8 cellular contexts compared by ENCODE assay signal in genomic region chr16:30394603-30395154, GRCh38. TPM values are rescaled to one million over a fixed set of nuclear protein-coding genes. Genes with fewer than 3 reads are reported as not detected.
A peak's percentile ranks its signal among the peaks of the same experiment; 100 is the strongest.
DNase-seq lines count a peak whose midpoint lies in the region; ATAC-seq and TF ChIP-seq lines count a peak whose summit lies in the region.

No MANE protein-coding gene starts in this region.

- H3K36me3 ChIP-seq in colonic mucosa: no peaks in the 10 kb centered on the region
- H3K36me3 ChIP-seq in mesodermal cell (ENCODE audit: control insufficient read depth, insufficient read depth, low read length): peaks cover 25% of the 10 kb centered on the region
- H3K36me3 ChIP-seq in vagina: no peaks in the 10 kb centered on the region

- peak overlapping the region; percentile 56 for H3K27ac ChIP-seq in CD4-positive, alpha-beta T cell (ENCODE audit: low read depth, low read length)
- H3K27ac ChIP-seq in colonic mucosa: peak overlapping the region; percentile 46
- H3K27ac ChIP-seq in mesodermal cell (ENCODE audit: low read depth, low read length, severe bottlenecking): peak overlapping the region; percentile 99
- H3K27ac ChIP-seq in vagina: peak overlapping the region; percentile 72

- no peaks in the 10 kb centered on the region for H3K9me3 Mint-ChIP-seq in CD4-positive, alpha-beta T cell

- POLR2A ChIA-PET in CD4-positive, alpha-beta T cell (lab: Charles Lee): interaction anchor here (0.6 to 9.0 kb wide), 8 partner anchors 13 to 341 kb away, joined by 3 to 147 read pairs (median 10); partner anchors contain the start of genes SEPTIN1, TBC1D10B and ZNF771

- no peak for ATAC-seq in CD4-positive, alpha-beta T cell (ENCODE audit: poor library complexity)

- CTCF ChIA-PET in CD4-positive, alpha-beta T cell (lab: Charles Lee): interaction anchor here (0.7 to 2.6 kb wide), 6 partner anchors 8 to 24 kb away, joined by 3 to 18 read pairs (median 6); partner anchors contain the start of genes SEPTIN1, TBC1D10B and ZNF771

- no peak for DNase-seq in CD4-positive, alpha-beta T cell
- DNase-seq in M059J (ENCODE audit: low read depth) (peak; percentile 43), colonic mucosa (no peak), vagina (ENCODE audit: extremely low spot score in 2 of 2) (no peak), NAMALWA (ENCODE audit: low spot score) (no peak), GM19238 (ENCODE audit: insufficient read length, low spot score) (no peak), NCI-H2081 treated with DMSO at 0.1 percent for 48 hours (lab: John Stamatoyannopoulos, UW) (no peak)

- H3K27ac Mint-ChIP-seq in CD4-positive, alpha-beta T cell: peak overlapping the region; percentile 57

- peaks cover 35% of the 10 kb centered on the region for H3K4me1 Mint-ChIP-seq in CD4-positive, alpha-beta T cell (ENCODE audit: low read depth)

- peaks cover 9% of the 10 kb centered on the region for H3K36me3 Mint-ChIP-seq in CD4-positive, alpha-beta T cell (ENCODE audit: low read depth)

- peak overlapping the region; percentile 90 for H3K4me3 Mint-ChIP-seq in CD4-positive, alpha-beta T cell

- H3K4me3 ChIP-seq in colonic mucosa: peak overlapping the region; percentile 85
- H3K4me3 ChIP-seq in mesodermal cell (ENCODE audit: extremely low read depth, insufficient read depth, low read length, poor library complexity, severe bottlenecking): peak overlapping the region; percentile 74
- peak overlapping the region; percentile 83 to 95 for H3K4me3 ChIP-seq in vagina

- no peaks in the 10 kb centered on the region for H3K9me3 ChIP-seq in CD4-positive, alpha-beta T cell (ENCODE audit: control insufficient read depth, low read length)
- H3K9me3 ChIP-seq in colonic mucosa (no peaks in the 10 kb centered on the region), mesodermal cell (ENCODE audit: control insufficient read depth, low read length) (no peaks in the 10 kb centered on the region), vagina (no peaks in the 10 kb centered on the region)

- TF ChIP-seq CTCF in CD4-positive, alpha-beta T cell (IDR thresholded peaks at IDR 0.05): no peak
- TF ChIP-seq CTCF in colonic mucosa (IDR thresholded peaks at IDR 0.05): no peak
- no peak for TF ChIP-seq CTCF in vagina (IDR thresholded peaks at IDR 0.05)

- no peaks in the 10 kb centered on the region for H3K27me3 Mint-ChIP-seq in CD4-positive, alpha-beta T cell

- peak overlapping the region; percentile 40 to 92 for H3K9ac ChIP-seq in colonic mucosa (ENCODE audit: low read depth in 2 of 2, low read length in 2 of 2)

- intact Hi-C loops in CD4-positive, alpha-beta T cell (cut with DNase I, micrococcal nuclease): loop anchor here in 1 of 2 experiments (1.0 kb wide), 1 partner anchor 11 kb away; no protein-coding TSS in a partner anchor
- intact Hi-C loops in colonic mucosa (cut with DNase I): no loop called here
- intact Hi-C loops in vagina (cut with DNase I): no loop called here

- no peaks in the 10 kb centered on the region for H3K27me3 ChIP-seq in CD4-positive, alpha-beta T cell (ENCODE audit: control insufficient read depth, insufficient read depth, low read length)
- H3K27me3 ChIP-seq in colonic mucosa (no peaks in the 10 kb centered on the region), vagina (no peaks in the 10 kb centered on the region)

- H3K4me1 ChIP-seq in colonic mucosa (peaks cover 10% of the 10 kb centered on the region), mesodermal cell (ENCODE audit: control insufficient read depth, insufficient read depth, low read length, poor library complexity, severe bottlenecking) (peaks cover 43% of the 10 kb centered on the region), vagina (peaks cover 38% of the 10 kb centered on the region)

- no peak for TF ChIP-seq POLR2A in vagina (IDR thresholded peaks at IDR 0.05)

- 2% methylated on average over 23 to 28 of the region's 31 CpGs for WGBS in mesodermal cell (ENCODE audit: insufficient coverage in 2 of 2), 2 experiments

RNA-seq across cellular contexts. Expression of gene ZNF48, which starts 0.5 kb away (rescaled TPM):
- 1 to 10 TPM; 3.4 to 3.5 TPM for total RNA-seq in CD4-positive, alpha-beta T cell
- 5.9 and 10.6 TPM in 2 replicates for total RNA-seq in M059J (2014; rRNA removed; shearing (Covaris generic))
- total RNA-seq in colonic mucosa (1 to 10 TPM; 6.5 to 6.8 TPM), vagina (3.4 TPM)
- polyA plus RNA-seq in mesodermal cell (2013, experiment 1 of 2): 18.9 TPM
- polyA plus RNA-seq in mesodermal cell (2013, experiment 2 of 2): 14.7 TPM

RNA-seq across cellular contexts. Expression of gene SEPTIN1, which starts 12.3 kb away (rescaled TPM):
- 100 to 1,000 TPM; 161 to 163 TPM for total RNA-seq in CD4-positive, alpha-beta T cell
- total RNA-seq in M059J (2014; rRNA removed; shearing (Covaris generic)): 0.17 TPM in 1 of 2 replicates, not detected in the other
- total RNA-seq in colonic mucosa (1 to 10 TPM; 4.3 to 4.5 TPM), vagina (3.7 TPM)
- polyA plus RNA-seq in mesodermal cell (2013, experiment 1 of 2): 1.6 TPM
- polyA plus RNA-seq in mesodermal cell (2013, experiment 2 of 2): 2.2 TPM

RNA-seq across cellular contexts. Expression of gene ZNF771, which starts 12.7 kb away (rescaled TPM):
- 1 to 10 TPM in 1 of 2 experiments, under 1 TPM in 1; 0.80 to 1.2 TPM for total RNA-seq in CD4-positive, alpha-beta T cell
- total RNA-seq in M059J (2014; rRNA removed; shearing (Covaris generic)): 7.1 and 21.8 TPM in 2 replicates
- total RNA-seq in colonic mucosa (1 to 10 TPM; 3.5 to 6.5 TPM), vagina (42.7 TPM)
- 10.7 TPM for polyA plus RNA-seq in mesodermal cell (2013, experiment 1 of 2)
- polyA plus RNA-seq in mesodermal cell (2013, experiment 2 of 2): 7.9 TPM

RNA-seq across cellular contexts. Expression of gene MYL11, which starts 20.1 kb away (rescaled TPM):
- total RNA-seq in CD4-positive, alpha-beta T cell: 1 to 10 TPM in 1 of 2 experiments, under 1 TPM in 1; 0.95 to 2.4 TPM
- not detected in 2 replicates for total RNA-seq in M059J (2014; rRNA removed; shearing (Covaris generic))
- total RNA-seq in colonic mucosa (1 to 10 TPM; 1.1 to 2.2 TPM), vagina (not detected)
- polyA plus RNA-seq in mesodermal cell (2013, experiment 1 of 2): 0.92 TPM
- polyA plus RNA-seq in mesodermal cell (2013, experiment 2 of 2): 1.0 TPM

RNA-seq across cellular contexts. Expression of gene TBC1D10B, which starts 24.4 kb away (rescaled TPM):
- total RNA-seq in CD4-positive, alpha-beta T cell: 10 to 100 TPM; 12.7 to 14.7 TPM
- total RNA-seq in M059J (2014; rRNA removed; shearing (Covaris generic)): 25.6 and 45.1 TPM in 2 replicates
- total RNA-seq in colonic mucosa (10 to 100 TPM; 45.0 to 62.3 TPM), vagina (42.2 TPM)
- polyA plus RNA-seq in mesodermal cell (2013, experiment 1 of 2): 29.0 TPM
- polyA plus RNA-seq in mesodermal cell (2013, experiment 2 of 2): 24.5 TPM

Comparison
In these comparisons a context has a peak if more than half of its experiments do, and no peak if none do; other contexts are left out.
1. H3K27ac ChIP-seq: peak in every context shown above with its lines; median percentile 99 in mesodermal cell; 72 in vagina; 56 in CD4-positive, alpha-beta T cell; 46 in colonic mucosa.
2. RNA of gene SEPTIN1, which starts 12.3 kb away (total RNA-seq): 161 to 163 TPM in CD4-positive, alpha-beta T cell; 4.3 to 4.5 TPM in colonic mucosa, 3.7 TPM in vagina (single experiment) and 0.17 TPM in M059J; every median in the first group is over 10 times any median in the second.
3. Peak in every context shown above with its lines, with median percentiles within 50 percentile points of each other: H3K4me3 ChIP-seq.